ENCODE assay signal across 16 cellular contexts in the genomic region with DNA sequence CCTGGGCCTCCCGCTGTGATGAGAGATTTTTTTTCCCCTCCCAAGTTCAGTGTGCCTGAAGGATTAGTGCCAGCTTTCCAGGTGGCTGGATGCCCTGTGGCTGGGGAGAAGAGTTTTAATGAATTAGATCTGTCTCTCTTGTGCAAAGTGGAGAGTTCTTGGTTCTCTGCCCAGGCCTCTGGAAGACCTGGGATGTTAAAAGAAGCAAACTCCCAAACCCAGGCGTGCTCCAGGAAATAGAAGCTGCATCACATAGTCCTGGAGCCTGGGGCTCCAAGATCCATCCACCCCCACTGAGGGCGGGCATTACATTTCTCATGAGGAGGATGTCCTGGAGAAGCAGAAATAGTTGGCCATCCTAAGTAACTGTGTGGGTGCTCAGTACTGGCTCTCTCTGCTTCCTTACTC. TPM values are rescaled to one million over a fixed set of nuclear protein-coding genes. Genes with fewer than 3 reads are reported as not detected.
DNase-seq lines count a peak whose midpoint lies in the region; TF ChIP-seq lines count a peak whose summit lies in the region.
"Had no signal": no experiment of that assay in that cellular context is flagged by ENCODE, and none has a peak within 500 bp of the region (broad histone marks: within the 10 kb centered on the region; RNA-seq: fewer than 3 reads in every experiment).

No MANE protein-coding gene starts in this region.

- H3K4me3 ChIP-seq in HEK293 (ENCODE audit: low read depth, low read length) (no peak overlapping the region), osteoblast (ENCODE audit: insufficient read depth, low read length) (no peak overlapping the region)
- H3K4me3 ChIP-seq: transverse colon had no signal

- peaks cover 17% of the 10 kb centered on the region for H4K20me1 ChIP-seq in osteoblast (ENCODE audit: insufficient read depth, low read length)

- no peak overlapping the region for H3K27ac ChIP-seq in HEK293 (ENCODE audit: extremely low read depth, low read depth, low read length)
- no peak overlapping the region for H3K27ac ChIP-seq in osteoblast (ENCODE audit: low read depth, low read length)

- POLR2A ChIA-PET in HEK293 (lab: Yijun Ruan, JAX): interaction anchor here (0.7 kb wide), 1 partner anchor 990 kb away, joined by 3 read pairs; no protein-coding TSS in a partner anchor

- no peaks in the 10 kb centered on the region for H3K4me1 ChIP-seq in HEK293 (ENCODE audit: control insufficient read depth, insufficient read depth, low read length)
- H3K4me1 ChIP-seq in osteoblast (ENCODE audit: insufficient read depth, low read length): no peaks in the 10 kb centered on the region

- H3K4me2 ChIP-seq in osteoblast (ENCODE audit: insufficient read depth, low read length): no peak overlapping the region

- no peak for TF ChIP-seq CTCF in HEK293 (tag by site-specific recombination; IDR thresholded peaks at IDR 0.05)
- TF ChIP-seq CTCF in osteoblast (IDR thresholded peaks at IDR 0.05; ENCODE audit: extremely low read depth, low read depth, low read length): no peak

- peaks cover 2% of the 10 kb centered on the region for H3K79me2 ChIP-seq in osteoblast (ENCODE audit: insufficient read depth, low read length)

- H2AFZ ChIP-seq in osteoblast (ENCODE audit: low read length): no peak overlapping the region

- peak; percentile 47 for DNase-seq in NCI-H345 (lab: John Stamatoyannopoulos, UW)
- peak; percentile 51 for DNase-seq in fibroblast of the conjunctiva (ENCODE audit: low read depth)
- DNase-seq in osteoblast (ENCODE audit: insufficient read length, low spot score, missing footprints): peak; percentile 65
- no peak for DNase-seq in stimulated activated CD4-positive, alpha-beta T cell treated with anti-CD3 and anti-CD28 coated beads, Interleukin-4, amount 100 ng/mL, for 1 hour
- no peak for DNase-seq in EL
- no peak for DNase-seq in activated gamma-delta T cell treated with Interleukin-2 at 50 U/mL for 16 hours
- DNase-seq in activated CD4-positive, alpha-beta T cell treated with anti-CD3 and anti-CD28 coated beads for 1 hour: no peak
- DNase-seq: activated naive CD4-positive, alpha-beta T cell treated with anti-CD3 and anti-CD28 coated beads for 36 hours; effector memory CD4-positive, alpha-beta T cell; islet precursor cell; NCI-H2081 treated with DMSO at 0.1 percent for 48 hours; stimulated activated CD4-positive, alpha-beta T cell treated with anti-CD3 and anti-CD28 coated beads, Interleukin-1b, Interleukin-23, amount 100 ng/mL, for 48 hours; transverse colon had no signal

- peaks cover 0 to 1% of the 10 kb centered on the region in 2 experiments; a peak in 2 of 3 replicates for H3K36me3 ChIP-seq in HEK293 (ENCODE audit: control insufficient read depth in 2 of 2, insufficient read depth in 1 of 2, low read length in 2 of 2)
- H3K36me3 ChIP-seq in osteoblast (ENCODE audit: insufficient read depth, low read length): no peaks in the 10 kb centered on the region

- H3K9me3 ChIP-seq in HEK293 (ENCODE audit: control insufficient read depth, insufficient read depth, low read depth, low read length): no peaks in the 10 kb centered on the region
- no peaks in the 10 kb centered on the region for H3K9me3 ChIP-seq in osteoblast (ENCODE audit: low read depth, low read length)
- H3K9me3 ChIP-seq: transverse colon had no signal

- CTCF ChIA-PET in HEK293 (lab: Yijun Ruan, JAX): interaction anchor here (1.6 to 3.9 kb wide), 2 partner anchors 14 to 56 kb away, joined by 7 to 14 read pairs; no protein-coding TSS in a partner anchor

- H3K27me3 ChIP-seq in osteoblast (ENCODE audit: insufficient read depth, low read length): no peaks in the 10 kb centered on the region
- H3K27me3 ChIP-seq: transverse colon had no signal

TF ChIP-seq in HEK293, 187 proteins besides CTCF, POLR2A, EP300 and RAD21:
- TF ChIP-seq SP3 (tag by site-specific recombination; IDR thresholded peaks at IDR 0.05): no peak
- no peak for TF ChIP-seq ZNF366 (tag by site-specific recombination; conservative IDR thresholded peaks at IDR 0.05)
- TF ChIP-seq ZIC2 (tag by site-specific recombination; IDR thresholded peaks at IDR 0.05): 0 out of 2 replicates have a peak, but pooled peaks have one; percentile 8
- TF ChIP-seq ZNF701 (tag by site-specific recombination; IDR thresholded peaks at IDR 0.05): no peak
- no peak for TF ChIP-seq EGR2 (tag by site-specific recombination; IDR thresholded peaks at IDR 0.05; ENCODE audit: low read depth)
- no peak for TF ChIP-seq ZNF394 (tag by site-specific recombination; IDR thresholded peaks at IDR 0.05; ENCODE audit: borderline replicate concordance)
- no peak for TF ChIP-seq ZNF155 (tag by site-specific recombination; IDR thresholded peaks at IDR 0.05)
- TF ChIP-seq ZFHX2 (tag by site-specific recombination; conservative IDR thresholded peaks at IDR 0.05): 0 out of 2 replicates have a peak, but pooled peaks have one; percentile 9

RNA-seq across cellular contexts. Expression of a gene that starts 30.6 kb away (rescaled TPM):
- 37.7 and 46.3 TPM in 2 replicates for total RNA-seq in osteoblast

RNA-seq across cellular contexts. Expression of a gene that starts 30.7 kb away (rescaled TPM):
- 29.0 and 29.2 TPM in 2 replicates for total RNA-seq in osteoblast

RNA-seq across cellular contexts. Expression of a gene that starts 48.1 kb away (rescaled TPM):
- under 0.01 TPM in 2 replicates for total RNA-seq in osteoblast
- total RNA-seq: activated naive CD4-positive, alpha-beta T cell treated with anti-CD3 and anti-CD28 coated beads for 36 hours; LHCN-M2; myocyte had no signal

Comparison
In these comparisons a context has a peak if more than half of its experiments do, and no peak if none do; other contexts are left out.
1. DNase-seq: peak in NCI-H345 (single experiment), fibroblast of the conjunctiva (single experiment) and osteoblast (single experiment); none in stimulated activated CD4-positive, alpha-beta T cell treated with anti-CD3 and anti-CD28 coated beads, Interleukin-4, amount 100 ng/mL, for 1 hour (single experiment), EL (single experiment), activated gamma-delta T cell treated with Interleukin-2 at 50 U/mL for 16 hours (single experiment) and activated CD4-positive, alpha-beta T cell treated with anti-CD3 and anti-CD28 coated beads for 1 hour (single experiment).